Comparison of ENCODE assay signal across 8 cellular contexts in genomic region chrX:16868920-16869319, GRCh38. TPM values are rescaled to one million over a fixed set of nuclear protein-coding genes. Genes with fewer than 3 reads are reported as not detected.
A peak's percentile ranks its signal among the peaks of the same experiment; 100 is the strongest.
DNase-seq lines count a peak whose midpoint lies in the region; ATAC-seq and TF ChIP-seq lines count a peak whose summit lies in the region.

No MANE protein-coding gene starts in this region.

- DNase-seq in activated CD4-positive, alpha-beta T cell treated with anti-CD3 and anti-CD28 coated beads, Interleukin-2, amount 10 ng/mL, durations not matched to agents 7 days and 5 days = no peak
- DNase-seq in activated CD4-positive, alpha-beta T cell treated with anti-CD3 and anti-CD28 coated beads for 1 hour = no peak
- no peak for DNase-seq in activated naive CD4-positive, alpha-beta T cell treated with anti-CD3 and anti-CD28 coated beads, Interleukin-2, amount 50 U/mL, for 72 hours (ENCODE audit: low spot score in 2 of 2)
- DNase-seq in kidney epithelial cell (ENCODE audit: low read depth) = no peak
- DNase-seq in thoracic aorta (ENCODE audit: low spot score) = no peak
- no peak for DNase-seq in GM20000 (ENCODE audit: low spot score)
- DNase-seq in stimulated activated naive CD4-positive, alpha-beta T cell (lab: John Stamatoyannopoulos, UW) = no peak

- POLR2A ChIA-PET in activated CD4-positive, alpha-beta T cell treated with anti-CD3 and anti-CD28 coated beads, Interleukin-2, amount 10 ng/mL, durations not matched to agents 7 days and 5 days (lab: Charles Lee) = no interaction called here

- TF ChIP-seq CTCF in kidney epithelial cell (IDR thresholded peaks at IDR 0.05; ENCODE audit: insufficient read depth, low read length, poor library complexity, severe bottlenecking) (no peak), thoracic aorta (IDR thresholded peaks at IDR 0.05) (no peak), GM20000 (IDR thresholded peaks at IDR 0.05; ENCODE audit: extremely low read depth, missing control alignments) (no peak)

- H3K27ac Mint-ChIP-seq in activated CD4-positive, alpha-beta T cell treated with anti-CD3 and anti-CD28 coated beads, Interleukin-2, amount 10 ng/mL, durations not matched to agents 7 days and 5 days = peak overlapping the region; percentile 92
- peak overlapping the region; percentile 97 to 99 for H3K27ac Mint-ChIP-seq in activated naive CD4-positive, alpha-beta T cell treated with anti-CD3 and anti-CD28 coated beads, Interleukin-2, amount 50 U/mL, for 72 hours

- H3K4me3 ChIP-seq in kidney epithelial cell (ENCODE audit: low read depth, low read length) (peak overlapping the region; percentile 90), thoracic aorta (peak overlapping the region; percentile 78)

- H3K9me3 ChIP-seq in thoracic aorta = no peaks in the 10 kb centered on the region

- peak overlapping the region in 1 of 2 donors; percentile 64 for H3K27ac ChIP-seq in thoracic aorta

- peaks cover 0 to 8% of the 10 kb centered on the region in 2 donors for H3K4me1 ChIP-seq in thoracic aorta (ENCODE audit: control insufficient read depth in 1 of 2, low read depth in 2 of 2)

- H3K4me3 Mint-ChIP-seq in activated CD4-positive, alpha-beta T cell treated with anti-CD3 and anti-CD28 coated beads, Interleukin-2, amount 10 ng/mL, durations not matched to agents 7 days and 5 days = peak overlapping the region; percentile 92

- no peaks in the 10 kb centered on the region for H3K27me3 Mint-ChIP-seq in activated CD4-positive, alpha-beta T cell treated with anti-CD3 and anti-CD28 coated beads, Interleukin-2, amount 10 ng/mL, durations not matched to agents 7 days and 5 days

- H3K4me1 Mint-ChIP-seq in activated CD4-positive, alpha-beta T cell treated with anti-CD3 and anti-CD28 coated beads, Interleukin-2, amount 10 ng/mL, durations not matched to agents 7 days and 5 days = peaks cover 35% of the 10 kb centered on the region

- ATAC-seq in activated naive CD4-positive, alpha-beta T cell treated with anti-CD3 and anti-CD28 coated beads, Interleukin-2, amount 50 U/mL, for 72 hours = peak; percentile 38 to 74
- no peak for ATAC-seq in thoracic aorta (ENCODE audit: insufficient number of reproducible peaks, low FRiP score, low read depth)
- ATAC-seq in HG03135 (IDR thresholded peaks at IDR 0.05; ENCODE audit: unreplicated experiment) = no peak

- CTCF ChIA-PET in activated CD4-positive, alpha-beta T cell treated with anti-CD3 and anti-CD28 coated beads, Interleukin-2, amount 10 ng/mL, durations not matched to agents 7 days and 5 days (lab: Charles Lee) = interaction anchor here (0.6 kb wide), 1 partner anchor 14 kb away, joined by 3 read pairs; no protein-coding TSS in a partner anchor

- H3K36me3 Mint-ChIP-seq in activated CD4-positive, alpha-beta T cell treated with anti-CD3 and anti-CD28 coated beads, Interleukin-2, amount 10 ng/mL, durations not matched to agents 7 days and 5 days (ENCODE audit: low read depth) = peaks cover 15% of the 10 kb centered on the region
- H3K36me3 Mint-ChIP-seq in activated naive CD4-positive, alpha-beta T cell treated with anti-CD3 and anti-CD28 coated beads, Interleukin-2, amount 50 U/mL, for 72 hours = peaks cover 14 to 15% of the 10 kb centered on the region in 2 donors

- no peaks in the 10 kb centered on the region for H3K9me3 Mint-ChIP-seq in activated CD4-positive, alpha-beta T cell treated with anti-CD3 and anti-CD28 coated beads, Interleukin-2, amount 10 ng/mL, durations not matched to agents 7 days and 5 days
- no peaks in the 10 kb centered on the region for H3K9me3 Mint-ChIP-seq in activated naive CD4-positive, alpha-beta T cell treated with anti-CD3 and anti-CD28 coated beads, Interleukin-2, amount 50 U/mL, for 72 hours

- peaks cover 10% of the 10 kb centered on the region for H3K27me3 ChIP-seq in kidney epithelial cell (ENCODE audit: control insufficient read depth, insufficient read depth, low read length)
- no peaks in the 10 kb centered on the region for H3K27me3 ChIP-seq in thoracic aorta (replicated peaks; ENCODE audit: insufficient read depth)

- H3K36me3 ChIP-seq in kidney epithelial cell (ENCODE audit: control insufficient read depth, insufficient read depth, low read length) (no peaks in the 10 kb centered on the region), thoracic aorta (no peaks in the 10 kb centered on the region)

RNA-seq across cellular contexts. Expression of gene RBBP7, which starts 1.2 kb away (rescaled TPM):
- total RNA-seq in activated CD4-positive, alpha-beta T cell treated with anti-CD3 and anti-CD28 coated beads, Interleukin-2, amount 10 ng/mL, durations not matched to agents 7 days and 5 days = 100 to 1,000 TPM; 149 to 191 TPM
- 100 to 1,000 TPM; 185 to 197 TPM for total RNA-seq in activated naive CD4-positive, alpha-beta T cell treated with anti-CD3 and anti-CD28 coated beads, Interleukin-2, amount 50 U/mL, for 72 hours
- 77.4 and 80.6 TPM in 2 replicates for total RNA-seq in kidney epithelial cell
- total RNA-seq in thoracic aorta = 10 to 100 TPM; 71.2 to 92.4 TPM

Comparison
In these comparisons a context has a peak if more than half of its experiments do, and no peak if none do; other contexts are left out.
1. ATAC-seq: peak in activated naive CD4-positive, alpha-beta T cell treated with anti-CD3 and anti-CD28 coated beads, Interleukin-2, amount 50 U/mL, for 72 hours (2 of 2); none in thoracic aorta (single experiment) and HG03135 (single experiment).